9 cellular contexts compared by ENCODE assay signal in genomic region chr14:29536886-29537511, GRCh38.
DNase-seq lines count a peak whose midpoint lies in the region; ATAC-seq and TF ChIP-seq lines count a peak whose summit lies in the region.
"Had no signal": no experiment of that assay in that cellular context is flagged by ENCODE, and none has a peak within 500 bp of the region (broad histone marks: within the 10 kb centered on the region; RNA-seq: fewer than 3 reads in every experiment).

No MANE protein-coding gene starts in this region.

- no peaks in the 10 kb centered on the region for H3K4me1 ChIP-seq in A673 (ENCODE audit: insufficient read depth, low read length, poor library complexity, severe bottlenecking)
- H3K4me1 ChIP-seq in GM23338 (ENCODE audit: insufficient read depth) = no peaks in the 10 kb centered on the region
- H3K4me1 ChIP-seq in PC-9 (replicated peaks; ENCODE audit: insufficient read depth) = no peaks in the 10 kb centered on the region
- no peaks in the 10 kb centered on the region for H3K4me1 ChIP-seq in gastroesophageal sphincter

- H3K79me2 ChIP-seq in GM23338 (replicated peaks; ENCODE audit: insufficient read depth) (no peaks in the 10 kb centered on the region), PC-9 (ENCODE audit: low read depth) (no peaks in the 10 kb centered on the region)

- TF ChIP-seq CTCF in A673 (conservative IDR thresholded peaks at IDR 0.05; ENCODE audit: low read depth, low read length) = peak; percentile 69
- peak; percentile 29 to 55; a peak in 2 of 4 replicates for TF ChIP-seq CTCF in GM23338 (conservative IDR thresholded peaks at IDR 0.05; ENCODE audit: low read depth in 2 of 2)
- peak; percentile 63 for TF ChIP-seq CTCF in PC-9 (conservative IDR thresholded peaks at IDR 0.05)
- peak in 3 of 4 experiments; percentile 7 to 41 (median 17) for TF ChIP-seq CTCF in gastroesophageal sphincter (IDR thresholded peaks at IDR 0.05)

- H3K9me3 Mint-ChIP-seq in GM23338 (no peaks in the 10 kb centered on the region), T-cell (peaks cover 0 to 8% (median 6%) of the 10 kb centered on the region in 3 donors)
- H3K9me3 Mint-ChIP-seq: stimulated activated memory B cell treated with anti-CD40 and anti-IgM and Interleukin-4, amounts not matched to agents 10 μg/mL and 1 μg/mL and 100 μg/mL, for 72 hours had no signal

- BruUV-seq in A673 (replicated peaks; lab: Mats Ljungman, UMichigan) = no TSS peak
- BruUV-seq in PC-9 (replicated peaks; lab: Mats Ljungman, UMichigan) = no TSS peak

- ATAC-seq in GM23338 = no peak
- ATAC-seq in gastroesophageal sphincter = no peak
- no peak for ATAC-seq in T-cell (replicated peaks in 1 of 4)
- ATAC-seq in GM18858 (IDR thresholded peaks at IDR 0.05; ENCODE audit: unreplicated experiment) = no peak
- ATAC-seq: stimulated activated memory B cell treated with anti-CD40 and anti-IgM and Interleukin-4, amounts not matched to agents 10 μg/mL and 1 μg/mL and 100 μg/mL, for 72 hours had no signal

- H3F3A ChIP-seq in GM23338 (replicated peaks; ENCODE audit: low read depth) = no peaks in the 10 kb centered on the region
- no peaks in the 10 kb centered on the region for H3F3A ChIP-seq in PC-9 (ENCODE audit: insufficient read depth, low read depth)

- TF ChIP-seq POLR2A in gastroesophageal sphincter (IDR thresholded peaks at IDR 0.05) = no peak

- no peaks in the 10 kb centered on the region for H3K9me2 ChIP-seq in GM23338 (ENCODE audit: insufficient read depth)
- no peaks in the 10 kb centered on the region for H3K9me2 ChIP-seq in PC-9 (ENCODE audit: insufficient read depth)

- CTCF ChIA-PET in A673 (lab: Charles Lee) (interaction anchor here (0.7 to 1.5 kb wide), 2 partner anchors 382 to 763 kb away, joined by 4 read pairs; no protein-coding TSS in a partner anchor), PC-9 (lab: Charles Lee) (no interaction called here), T-cell (lab: Charles Lee) (no interaction called here)

- intact Hi-C loops in A673 (cut with micrococcal nuclease; ENCODE audit: unreplicated experiment) = loop anchor here (1.0 kb wide), 1 partner anchor 786 kb away; no protein-coding TSS in a partner anchor
- intact Hi-C loops in PC-9 (cut with micrococcal nuclease; ENCODE audit: unreplicated experiment) = no loop called here

- H3K4me3 Mint-ChIP-seq in GM23338 (no peak overlapping the region), T-cell (no peak overlapping the region)
- H3K4me3 Mint-ChIP-seq: stimulated activated memory B cell treated with anti-CD40 and anti-IgM and Interleukin-4, amounts not matched to agents 10 μg/mL and 1 μg/mL and 100 μg/mL, for 72 hours had no signal

- no peak overlapping the region for H3K27ac Mint-ChIP-seq in GM23338
- H3K27ac Mint-ChIP-seq in T-cell = no peak overlapping the region
- H3K27ac Mint-ChIP-seq: stimulated activated memory B cell treated with anti-CD40 and anti-IgM and Interleukin-4, amounts not matched to agents 10 μg/mL and 1 μg/mL and 100 μg/mL, for 72 hours had no signal

- H3K4me2 ChIP-seq in GM23338 (no peak overlapping the region), PC-9 (no peak overlapping the region)

- no peaks in the 10 kb centered on the region for H3K4me1 Mint-ChIP-seq in GM23338
- no peaks in the 10 kb centered on the region for H3K4me1 Mint-ChIP-seq in T-cell
- H3K4me1 Mint-ChIP-seq: stimulated activated memory B cell treated with anti-CD40 and anti-IgM and Interleukin-4, amounts not matched to agents 10 μg/mL and 1 μg/mL and 100 μg/mL, for 72 hours had no signal

- no peak overlapping the region for H3K27ac ChIP-seq in A673 (ENCODE audit: low read depth, low read length, poor library complexity, severe bottlenecking)
- no peak overlapping the region for H3K27ac ChIP-seq in GM23338 (ENCODE audit: low read depth)
- H3K27ac ChIP-seq in PC-9 = no peak overlapping the region
- no peak overlapping the region for H3K27ac ChIP-seq in gastroesophageal sphincter

- POLR2A ChIA-PET in A673 (lab: Charles Lee; ENCODE audit: low non-redundant PET) = no interaction called here
- POLR2A ChIA-PET in PC-9 (lab: Charles Lee; ENCODE audit: unreplicated experiment) = no interaction called here
- POLR2A ChIA-PET in T-cell (lab: Charles Lee) = no interaction called here

- H4K20me1 ChIP-seq in GM23338 (replicated peaks; ENCODE audit: insufficient read depth) (no peaks in the 10 kb centered on the region), PC-9 (ENCODE audit: insufficient read depth) (no peaks in the 10 kb centered on the region)

- H2AFZ ChIP-seq in GM23338 (no peak overlapping the region), PC-9 (no peak overlapping the region)

- no peaks in the 10 kb centered on the region for H3K36me3 ChIP-seq in A673 (ENCODE audit: insufficient read depth, low read length, poor library complexity, severe bottlenecking)
- H3K36me3 ChIP-seq in GM23338 (ENCODE audit: insufficient read depth) = no peaks in the 10 kb centered on the region
- no peaks in the 10 kb centered on the region for H3K36me3 ChIP-seq in PC-9 (ENCODE audit: low read depth)
- no peaks in the 10 kb centered on the region for H3K36me3 ChIP-seq in gastroesophageal sphincter

- no peaks in the 10 kb centered on the region for H3K27me3 ChIP-seq in A673 (replicated peaks; ENCODE audit: insufficient read depth, low read depth, low read length, poor library complexity)
- no peaks in the 10 kb centered on the region for H3K27me3 ChIP-seq in GM23338 (ENCODE audit: insufficient read depth)
- H3K27me3 ChIP-seq in PC-9 (ENCODE audit: insufficient read depth, low read depth) = no peaks in the 10 kb centered on the region
- no peaks in the 10 kb centered on the region for H3K27me3 ChIP-seq in gastroesophageal sphincter

- peak; percentile 21 for DNase-seq in A673 (ENCODE audit: low spot score)
- no peak for DNase-seq in GM23338 (ENCODE audit: low spot score)
- no peak for DNase-seq in PC-9
- no peak for DNase-seq in T-cell
- DNase-seq in GDM1 (lab: John Stamatoyannopoulos, UW) = no peak
- no peak for DNase-seq in UCSD-AML1 (lab: John Stamatoyannopoulos, UW; ENCODE audit: unreplicated experiment)

- H3K27me3 Mint-ChIP-seq in GM23338 (ENCODE audit: insufficient read depth, low read depth, poor library complexity) = no peaks in the 10 kb centered on the region
- H3K27me3 Mint-ChIP-seq in T-cell = no peaks in the 10 kb centered on the region

- TF ChIP-seq EP300 in gastroesophageal sphincter (IDR thresholded peaks at IDR 0.05) = no peak

- no peaks in the 10 kb centered on the region for H3K9me3 ChIP-seq in A673 (ENCODE audit: low read depth, low read length, poor library complexity, severe bottlenecking)
- no peaks in the 10 kb centered on the region for H3K9me3 ChIP-seq in PC-9 (ENCODE audit: insufficient read depth, low read depth)
- no peaks in the 10 kb centered on the region for H3K9me3 ChIP-seq in gastroesophageal sphincter

- H3K4me3 ChIP-seq in A673 (ENCODE audit: low read depth, low read length, poor library complexity, severe bottlenecking) (no peak overlapping the region), GM23338 (no peak overlapping the region), PC-9 (no peak overlapping the region), gastroesophageal sphincter (no peak overlapping the region)

- no peaks in the 10 kb centered on the region for H3K36me3 Mint-ChIP-seq in GM23338 (ENCODE audit: low read depth)
- H3K36me3 Mint-ChIP-seq in T-cell = no peaks in the 10 kb centered on the region
- H3K36me3 Mint-ChIP-seq: stimulated activated memory B cell treated with anti-CD40 and anti-IgM and Interleukin-4, amounts not matched to agents 10 μg/mL and 1 μg/mL and 100 μg/mL, for 72 hours had no signal

TF ChIP-seq in GM23338, 12 proteins besides CTCF, POLR2A, EP300 and RAD21:
- no peak for TF ChIP-seq ZNF114 (CRISPR knock-in tag; IDR thresholded peaks at IDR 0.05)

Comparison
In these comparisons a context has a peak if more than half of its experiments do, and no peak if none do; other contexts are left out.
1. CTCF ChIP-seq: peak in every context shown above with its lines; median percentile 69 in A673; 63 in PC-9; 42 in GM23338; 17 in gastroesophageal sphincter.